8 cellular contexts compared by ENCODE assay signal in the genomic region with DNA sequence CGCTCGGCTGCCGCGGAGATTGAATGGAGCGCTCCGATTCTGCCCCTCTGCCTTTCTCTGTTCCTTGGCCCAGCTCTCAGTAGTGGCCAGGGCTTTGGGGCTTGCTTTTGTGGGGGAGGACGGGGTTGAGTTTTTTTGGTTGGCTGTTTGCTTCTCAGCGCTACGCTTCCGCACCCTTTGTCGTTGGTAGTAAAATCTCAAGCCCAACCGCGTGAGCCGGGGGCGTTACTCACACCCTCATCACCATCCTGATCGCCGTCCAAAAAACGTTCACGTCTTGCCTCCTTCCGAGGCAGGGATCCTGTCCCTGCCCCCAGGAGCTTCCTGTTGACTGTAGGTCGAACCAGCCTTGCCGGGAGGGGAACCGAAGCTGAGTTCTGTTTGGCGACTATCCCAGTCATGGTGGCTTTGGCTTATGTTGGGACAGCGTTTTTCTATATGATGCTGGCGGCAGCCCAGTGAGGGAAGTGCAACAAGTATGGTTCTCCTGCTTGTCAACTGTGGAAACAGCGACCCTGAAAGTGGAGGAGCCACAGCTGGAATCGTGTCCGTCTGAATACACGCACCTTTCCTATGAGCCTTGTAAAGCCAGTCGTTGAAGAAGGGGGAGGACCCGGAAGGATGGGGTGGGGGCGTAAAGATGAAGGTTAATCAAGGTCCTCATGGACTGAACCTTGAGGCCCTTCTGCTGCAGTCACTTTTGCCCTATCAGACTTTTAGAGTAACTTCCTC. TPM values are rescaled to one million over a fixed set of nuclear protein-coding genes. Genes with fewer than 3 reads are reported as not detected.
A peak's percentile ranks its signal among the peaks of the same experiment; 100 is the strongest.
DNase-seq lines count a peak whose midpoint lies in the region; ATAC-seq and TF ChIP-seq lines count a peak whose summit lies in the region.

No MANE protein-coding gene starts in this region.

- H3K27ac ChIP-seq in Peyer's patch (peak overlapping the region; percentile 78 to 94 (median 94)), neural progenitor cell (peak overlapping the region; percentile 95)

- no peaks in the 10 kb centered on the region for H3K9me3 Mint-ChIP-seq in activated T-helper 1 cell treated with anti-CD3 and anti-CD28 coated beads, Interleukin-12 subunit alpha, Interleukin-12 subunit beta, Interleukin-2, Interleukin-4 antibody, amounts not matched to agents 30 ng/mL and 10 ng/mL and 1 ng/mL, durations not matched to agents 14 hours and 24 hours and 36 hours
- H3K9me3 Mint-ChIP-seq in neural progenitor cell: no peaks in the 10 kb centered on the region

- peak; percentile 45 for DNase-seq in AG09319 (ENCODE audit: extremely low read depth, low read depth)
- peak in 2 of 3 donors; percentile 58 to 81 for DNase-seq in Peyer's patch
- DNase-seq in activated T-helper 1 cell treated with anti-CD3 and anti-CD28 coated beads, Interleukin-12 subunit alpha, Interleukin-12 subunit beta, Interleukin-2, Interleukin-4 antibody, amounts not matched to agents 30 ng/mL and 10 ng/mL and 1 ng/mL, durations not matched to agents 14 hours and 24 hours and 36 hours (ENCODE audit: low spot score): peak; percentile 66
- peak; percentile 89 for DNase-seq in fibroblast of the aortic adventitia (ENCODE audit: low read depth)
- DNase-seq in neural progenitor cell (ENCODE audit: low spot score): peak; percentile 81
- peak; percentile 82 for DNase-seq in stromal cell of bone marrow (ENCODE audit: low read depth)

- H3K79me2 ChIP-seq in neural progenitor cell (ENCODE audit: low read depth): peaks cover 48% of the 10 kb centered on the region

- peak overlapping the region; percentile 92 for H2AFZ ChIP-seq in neural progenitor cell (replicated peaks)

- intact Hi-C loops in activated T-helper 1 cell treated with anti-CD3 and anti-CD28 coated beads, Interleukin-12 subunit alpha, Interleukin-12 subunit beta, Interleukin-2, Interleukin-4 antibody, amounts not matched to agents 30 ng/mL and 10 ng/mL and 1 ng/mL, durations not matched to agents 14 hours and 24 hours and 36 hours (cut with micrococcal nuclease): loop anchor here (1.0 to 5.0 kb wide), 8 partner anchors 17 to 1829 kb away; a partner anchor contains a TSS

- H3K9ac ChIP-seq in neural progenitor cell: peak overlapping the region; percentile 88

- H3K36me3 ChIP-seq in Peyer's patch (no peaks in the 10 kb centered on the region), neural progenitor cell (no peaks in the 10 kb centered on the region)

- peak; percentile 37 for ATAC-seq in GM18909 (IDR thresholded peaks at IDR 0.05; ENCODE audit: poor library complexity, unreplicated experiment)
- ATAC-seq in HG03342 (IDR thresholded peaks at IDR 0.05; ENCODE audit: unreplicated experiment): peak; percentile 39

- H3K27me3 Mint-ChIP-seq in activated T-helper 1 cell treated with anti-CD3 and anti-CD28 coated beads, Interleukin-12 subunit alpha, Interleukin-12 subunit beta, Interleukin-2, Interleukin-4 antibody, amounts not matched to agents 30 ng/mL and 10 ng/mL and 1 ng/mL, durations not matched to agents 14 hours and 24 hours and 36 hours (ENCODE audit: insufficient read depth): no peaks in the 10 kb centered on the region
- peaks cover 2% of the 10 kb centered on the region for H3K27me3 Mint-ChIP-seq in neural progenitor cell (ENCODE audit: insufficient read depth, low read depth)

- H3K9me3 ChIP-seq in Peyer's patch: peaks cover 0 to 4% (median 0%) of the 10 kb centered on the region in 4 donors
- no peaks in the 10 kb centered on the region for H3K9me3 ChIP-seq in neural progenitor cell (ENCODE audit: low read depth)

- peaks cover 8% of the 10 kb centered on the region for H3K36me3 Mint-ChIP-seq in activated T-helper 1 cell treated with anti-CD3 and anti-CD28 coated beads, Interleukin-12 subunit alpha, Interleukin-12 subunit beta, Interleukin-2, Interleukin-4 antibody, amounts not matched to agents 30 ng/mL and 10 ng/mL and 1 ng/mL, durations not matched to agents 14 hours and 24 hours and 36 hours (ENCODE audit: low read depth)
- H3K36me3 Mint-ChIP-seq in neural progenitor cell: peaks cover 6% of the 10 kb centered on the region

- H4K20me1 ChIP-seq in neural progenitor cell (ENCODE audit: low read depth): peaks cover 32% of the 10 kb centered on the region

- peaks cover 41% of the 10 kb centered on the region for H3F3A ChIP-seq in neural progenitor cell (ENCODE audit: low read depth)

- H3K4me1 ChIP-seq in Peyer's patch: peaks cover 0 to 21% (median 2%) of the 10 kb centered on the region in 4 donors
- H3K4me1 ChIP-seq in neural progenitor cell: peaks cover 27% of the 10 kb centered on the region

- TF ChIP-seq CTCF in AG09319 (IDR thresholded peaks at IDR 0.05; ENCODE audit: low read depth, low read length) (no peak), Peyer's patch (IDR thresholded peaks at IDR 0.05) (no peak), fibroblast of the aortic adventitia (IDR thresholded peaks at IDR 0.05; ENCODE audit: insufficient read depth, low read length) (no peak), neural progenitor cell (IDR thresholded peaks at IDR 0.05) (no peak)

- H3K4me1 Mint-ChIP-seq in activated T-helper 1 cell treated with anti-CD3 and anti-CD28 coated beads, Interleukin-12 subunit alpha, Interleukin-12 subunit beta, Interleukin-2, Interleukin-4 antibody, amounts not matched to agents 30 ng/mL and 10 ng/mL and 1 ng/mL, durations not matched to agents 14 hours and 24 hours and 36 hours (ENCODE audit: low read depth): peaks cover 62% of the 10 kb centered on the region
- H3K4me1 Mint-ChIP-seq in neural progenitor cell: peaks cover 26% of the 10 kb centered on the region

- H3K4me3 ChIP-seq in Peyer's patch (peak overlapping the region; percentile 55 to 85 (median 70)), fibroblast of the aortic adventitia (ENCODE audit: low read depth, low read length) (peak overlapping the region; percentile 88), neural progenitor cell (peak overlapping the region; percentile 99)

- peak overlapping the region; percentile 92 for H3K4me2 ChIP-seq in neural progenitor cell

- peak overlapping the region; percentile 99 for H3K27ac Mint-ChIP-seq in activated T-helper 1 cell treated with anti-CD3 and anti-CD28 coated beads, Interleukin-12 subunit alpha, Interleukin-12 subunit beta, Interleukin-2, Interleukin-4 antibody, amounts not matched to agents 30 ng/mL and 10 ng/mL and 1 ng/mL, durations not matched to agents 14 hours and 24 hours and 36 hours
- peak overlapping the region; percentile 99 for H3K27ac Mint-ChIP-seq in neural progenitor cell

- H3K4me3 Mint-ChIP-seq in activated T-helper 1 cell treated with anti-CD3 and anti-CD28 coated beads, Interleukin-12 subunit alpha, Interleukin-12 subunit beta, Interleukin-2, Interleukin-4 antibody, amounts not matched to agents 30 ng/mL and 10 ng/mL and 1 ng/mL, durations not matched to agents 14 hours and 24 hours and 36 hours: peak overlapping the region; percentile 90
- H3K4me3 Mint-ChIP-seq in neural progenitor cell: peak overlapping the region; percentile 98

- no peak for TF ChIP-seq POLR2A in Peyer's patch (IDR thresholded peaks at IDR 0.05)

- H3K27me3 ChIP-seq in Peyer's patch: no peaks in the 10 kb centered on the region
- no peaks in the 10 kb centered on the region for H3K27me3 ChIP-seq in neural progenitor cell

RNA-seq across cellular contexts. Expression of a gene that starts 0.8 kb away (rescaled TPM):
- total RNA-seq in Peyer's patch (100 to 1,000 TPM in 1 of 4 donors, 10 to 100 TPM in 3; 46.2 to 119 (median 83.0) TPM), fibroblast of the aortic adventitia (ENCODE audit: low replicate concordance) (43.1 and 156 TPM in 2 replicates), neural progenitor cell (ENCODE audit: low replicate concordance) (190 and 209 TPM in 2 replicates)
- 18.5 and 18.9 TPM in 2 replicates for total RNA-seq in activated T-helper 1 cell treated with anti-CD3 and anti-CD28 coated beads, Interleukin-12 subunit alpha, Interleukin-12 subunit beta, Interleukin-2, Interleukin-4 antibody, amounts not matched to agents 30 ng/mL and 10 ng/mL and 1 ng/mL, durations not matched to agents 14 hours and 24 hours and 36 hours

Comparison
In these comparisons a context has a peak if more than half of its experiments do, and no peak if none do; other contexts are left out.
1. Peak in every context shown above with its lines: DNase-seq, ATAC-seq, H3K4me3 ChIP-seq and H3K27ac ChIP-seq.